Comparison of ENCODE assay signal across 27 cellular contexts in genomic region chrX:78522601-78523000, GRCh38.
A peak's percentile ranks its signal among the peaks of the same experiment; 100 is the strongest.
DNase-seq lines count a peak whose midpoint lies in the region; ATAC-seq, FAIRE-seq and TF ChIP-seq lines count a peak whose summit lies in the region.
"Had no signal": no experiment of that assay in that cellular context is flagged by ENCODE, and none has a peak within 500 bp of the region (broad histone marks: within the 10 kb centered on the region; RNA-seq: fewer than 3 reads in every experiment).

No MANE protein-coding gene starts in this region.

- H3K9me3 ChIP-seq in mammary epithelial cell (replicated peaks; ENCODE audit: insufficient read depth, low read length) (peaks cover 3% of the 10 kb centered on the region), H1 (ENCODE audit: insufficient read depth in 2 of 2, low read depth in 1 of 2, low read length in 1 of 2) (no peaks in the 10 kb centered on the region), gastroesophageal sphincter (no peaks in the 10 kb centered on the region)
- H3K9me3 ChIP-seq: BE2C, HAP-1 had no signal

- no peak overlapping the region for H4K5ac ChIP-seq in H1 (ENCODE audit: insufficient read length, low read depth, low read length)

- H2AK5ac ChIP-seq in H1 (ENCODE audit: low read depth, low read length) = no peak overlapping the region

- no peaks in the 10 kb centered on the region for H3K27me3 Mint-ChIP-seq in MCF 10A (ENCODE audit: insufficient read depth, unreplicated experiment)
- H3K27me3 Mint-ChIP-seq: CD4-positive, alpha-beta T cell had no signal

- H2BK20ac ChIP-seq in H1 (ENCODE audit: low read length) = no peak overlapping the region

- no peak overlapping the region for H3K4me2 ChIP-seq in mammary epithelial cell (ENCODE audit: insufficient read depth, low read depth, low read length)
- no peak overlapping the region for H3K4me2 ChIP-seq in H1 (ENCODE audit: insufficient read depth in 1 of 2, low read depth in 2 of 2, low read length in 2 of 2)
- H3K4me2 ChIP-seq: BLaER1 treated with 17β-estradiol and CSF1 and Interleukin-3, amounts not matched to agents 10 nM and 100 nM; GM23338 had no signal

- no peak overlapping the region for H3K4me3 Mint-ChIP-seq in MCF 10A (ENCODE audit: unreplicated experiment)
- H3K4me3 Mint-ChIP-seq: CD14-positive monocyte; CD4-positive, alpha-beta T cell; CD8-positive, alpha-beta memory T cell; GM23338; HFFc6 had no signal

- POLR2A ChIA-PET in MCF 10A (lab: Yijun Ruan, JAX) (no interaction called here), H1 (lab: Charles Lee; ENCODE audit: partially characterized antibody) (no interaction called here)

- H2BK5ac ChIP-seq in H1 (ENCODE audit: low read depth, low read length) = no peak overlapping the region

- TF ChIP-seq CTCF in mammary epithelial cell (conservative IDR thresholded peaks at IDR 0.05 in 1 of 2, IDR thresholded peaks at IDR 0.05 in 1 of 2; ENCODE audit: extremely low read depth in 1 of 2, insufficient read depth in 1 of 2, low read depth in 1 of 2, low read length in 2 of 2) (no peak), MCF 10A (IDR thresholded peaks at IDR 0.05; ENCODE audit: unreplicated experiment) (no peak), H1 (IDR thresholded peaks at IDR 0.05; ENCODE audit: control extremely low read depth in 1 of 3, insufficient read depth in 1 of 3, low read depth in 1 of 3, low read length in 3 of 3) (no peak), foreskin keratinocyte (conservative IDR thresholded peaks at IDR 0.05) (no peak), gastroesophageal sphincter (IDR thresholded peaks at IDR 0.05) (no peak)

- TF ChIP-seq EP300 in H1 (IDR thresholded peaks at IDR 0.05; ENCODE audit: borderline replicate concordance in 1 of 2, low read depth in 2 of 2, low read length in 2 of 2) (no peak), gastroesophageal sphincter (IDR thresholded peaks at IDR 0.05) (no peak)

- H3K4ac ChIP-seq in H1 (replicated peaks; ENCODE audit: insufficient read length, low read depth, low read length) = no peak overlapping the region

- H2BK15ac ChIP-seq in H1 (ENCODE audit: low read length) = no peak overlapping the region

- in situ Hi-C loops in mammary epithelial cell (cut with MboI; ENCODE audit: low sequenced_read_pairs in 2 of 2) = no loop called here

- ATAC-seq in foreskin keratinocyte (peak; percentile 35), GM21786 (IDR thresholded peaks at IDR 0.05; ENCODE audit: unreplicated experiment) (no peak), gastroesophageal sphincter (no peak)
- ATAC-seq: GM12878, GM23338 had no signal

- H3K79me2 ChIP-seq in mammary epithelial cell (ENCODE audit: insufficient read depth, low read length) = no peaks in the 10 kb centered on the region
- H3K79me2 ChIP-seq in H1 (ENCODE audit: control insufficient read depth in 1 of 2, insufficient read depth in 2 of 2, low read length in 2 of 2) = no peaks in the 10 kb centered on the region

- no peak overlapping the region for H3K56ac ChIP-seq in H1 (replicated peaks; ENCODE audit: insufficient read length, low read depth, low read length)

- H2BK120ac ChIP-seq in H1 (replicated peaks; ENCODE audit: low read depth, low read length) = no peak overlapping the region

- no peak overlapping the region for H3K14ac ChIP-seq in H1 (ENCODE audit: insufficient read length)

- H3K36me3 Mint-ChIP-seq in MCF 10A (ENCODE audit: insufficient read depth, unreplicated experiment) = no peaks in the 10 kb centered on the region
- H3K36me3 Mint-ChIP-seq: CD14-positive monocyte; CD8-positive, alpha-beta memory T cell had no signal

- no peaks in the 10 kb centered on the region for H3K27me3 ChIP-seq in mammary epithelial cell (ENCODE audit: insufficient read depth, low read length)
- no peaks in the 10 kb centered on the region for H3K27me3 ChIP-seq in H1 (replicated peaks in 1 of 4; ENCODE audit: control insufficient read depth in 3 of 4, extremely low read depth in 1 of 4, insufficient read depth in 3 of 4, low read length in 3 of 4)
- H3K27me3 ChIP-seq in foreskin keratinocyte = no peaks in the 10 kb centered on the region
- no peaks in the 10 kb centered on the region for H3K27me3 ChIP-seq in gastroesophageal sphincter
- H3K27me3 ChIP-seq: BE2C had no signal

- CTCF ChIA-PET in mammary epithelial cell (lab: Charles Lee; ENCODE audit: low non-redundant PET) (no interaction called here), MCF 10A (lab: Yijun Ruan, JAX) (no interaction called here), H1 (lab: Charles Lee; ENCODE audit: partially characterized antibody) (no interaction called here)

- BruUV-seq in mammary epithelial cell (replicated peaks; lab: Mats Ljungman, UMichigan) (no TSS peak), MCF 10A (replicated peaks; lab: Mats Ljungman, UMichigan) (no TSS peak)

- no peak overlapping the region for H3K9ac ChIP-seq in mammary epithelial cell (ENCODE audit: insufficient read depth, low read length)
- no peak overlapping the region for H3K9ac ChIP-seq in H1 (replicated peaks in 1 of 4; ENCODE audit: extremely low read depth in 1 of 4, low read depth in 3 of 4, low read length in 3 of 4)
- H3K9ac ChIP-seq: BLaER1 treated with 17β-estradiol and CSF1 and Interleukin-3, amounts not matched to agents 10 nM and 100 nM had no signal

- H3K4me3 ChIP-seq in mammary epithelial cell (replicated peaks in 1 of 3; ENCODE audit: insufficient read depth in 1 of 3, low read depth in 2 of 3, low read length in 3 of 3) = no peak overlapping the region
- H3K4me3 ChIP-seq in H1 (ENCODE audit: extremely low read depth in 1 of 4, insufficient read depth in 2 of 4, low read depth in 3 of 4, low read length in 4 of 4) = no peak overlapping the region
- H3K4me3 ChIP-seq in gastroesophageal sphincter = no peak overlapping the region
- H3K4me3 ChIP-seq: BLaER1 treated with 17β-estradiol and CSF1 and Interleukin-3, amounts not matched to agents 10 nM and 100 nM; GM12878; GM23338; HAP-1 had no signal

- no peaks in the 10 kb centered on the region for H3K36me3 ChIP-seq in mammary epithelial cell (ENCODE audit: insufficient read depth, low read length)
- no peaks in the 10 kb centered on the region for H3K36me3 ChIP-seq in H1 (ENCODE audit: control insufficient read depth in 2 of 4, insufficient read depth in 4 of 4, low read length in 3 of 4)
- H3K36me3 ChIP-seq in gastroesophageal sphincter = no peaks in the 10 kb centered on the region
- H3K36me3 ChIP-seq: BE2C; BLaER1 treated with 17β-estradiol and CSF1 and Interleukin-3, amounts not matched to agents 10 nM and 100 nM; HAP-1 had no signal

- H3K27ac ChIP-seq in mammary epithelial cell (ENCODE audit: insufficient read depth, low read depth, low read length) (no peak overlapping the region), H1 (ENCODE audit: low read depth, low read length) (no peak overlapping the region), foreskin keratinocyte (peak overlapping the region; percentile 71), gastroesophageal sphincter (no peak overlapping the region)
- H3K27ac ChIP-seq: 22Rv1; BLaER1 treated with 17β-estradiol and CSF1 and Interleukin-3, amounts not matched to agents 10 nM and 100 nM had no signal

- no peaks in the 10 kb centered on the region for H3K79me1 ChIP-seq in H1 (ENCODE audit: low read depth, low read length)

- H4K8ac ChIP-seq in H1 (ENCODE audit: extremely low read depth, insufficient read depth, low read length) = no peak overlapping the region

- H3K18ac ChIP-seq in H1 (ENCODE audit: extremely low read depth, low read length) = no peak overlapping the region

- DNase-seq in mammary epithelial cell (peak; percentile 6), MCF 10A (ENCODE audit: unreplicated experiment) (no peak), NCI-H526 treated with DMSO at 0.1 percent for 48 hours (lab: John Stamatoyannopoulos, UW) (peak; percentile 19), H1 (ENCODE audit: low read depth in 1 of 2, low spot score in 2 of 2) (no peak), foreskin keratinocyte (peak; percentile 35 to 58), globus pallidus (ENCODE audit: low spot score) (no peak)
- DNase-seq: ACHN; AML-193; BE2C; CD4-positive, alpha-beta T cell; CD8-positive, alpha-beta memory T cell; DMS 273 treated with DMSO at 0.1 percent for 48 hours; DMS79; EL; GDM1; HFFc6 had no signal

- FAIRE-seq in H1 (lab: Jason Lieb, UNC) = peak; percentile 58
- FAIRE-seq: A204.1, D721Med, GM12878, H54 had no signal

- WGBS in mammary epithelial cell (ENCODE audit: low coverage, missing lambda C conversion rate) = 35% methylated on average over 2 of the region's 2 CpGs
- 94 to 100% methylated on average over 1 of the region's 2 CpGs for WGBS in H1 (ENCODE audit: extremely low coverage in 1 of 2, insufficient coverage in 1 of 2, insufficient read length in 1 of 2, insufficient replicate concordance in 2 of 2, low coverage in 1 of 2, low lambda C conversion rate in 2 of 2, missing lambda C conversion rate in 1 of 2), 2 experiments
- WGBS in gastroesophageal sphincter (ENCODE audit: low coverage in 1 of 2), 2 donors = 77% methylated on average over 2 of the region's 2 CpGs; no CpG with 5 or more reads in 1 of the 2 donors

- intact Hi-C loops in mammary epithelial cell (cut with micrococcal nuclease) (no loop called here), MCF 10A (cut with micrococcal nuclease) (no loop called here)

- peaks cover 8% of the 10 kb centered on the region for H3K9me3 Mint-ChIP-seq in MCF 10A (ENCODE audit: unreplicated experiment)
- H3K9me3 Mint-ChIP-seq: CD4-positive, alpha-beta T cell; CD8-positive, alpha-beta memory T cell; GM23338; HFFc6 had no signal

- H2AFZ ChIP-seq in mammary epithelial cell (ENCODE audit: low read depth, low read length) (no peak overlapping the region), H1 (ENCODE audit: low read length) (no peak overlapping the region)
- H2AFZ ChIP-seq: GM23338 had no signal

- H3K4me1 Mint-ChIP-seq in MCF 10A (ENCODE audit: insufficient read depth, unreplicated experiment) = no peaks in the 10 kb centered on the region
- H3K4me1 Mint-ChIP-seq: CD14-positive monocyte had no signal

- no peak for TF ChIP-seq RAD21 in H1 (IDR thresholded peaks at IDR 0.05 in 1 of 2, conservative IDR thresholded peaks at IDR 0.05 in 1 of 2; ENCODE audit: low read depth in 2 of 2, low read length in 2 of 2)

- no peak overlapping the region for H3K23ac ChIP-seq in H1 (ENCODE audit: insufficient read length)

- no peak for TF ChIP-seq POLR2A in H1 (IDR thresholded peaks at IDR 0.05; ENCODE audit: control extremely low read depth in 1 of 2, low read depth in 2 of 2, low read length in 2 of 2)
- TF ChIP-seq POLR2A in gastroesophageal sphincter (IDR thresholded peaks at IDR 0.05) = no peak

- no peak overlapping the region for H3K27ac Mint-ChIP-seq in MCF 10A (ENCODE audit: low read depth, unreplicated experiment)
- H3K27ac Mint-ChIP-seq: CD14-positive monocyte; CD4-positive, alpha-beta T cell; CD8-positive, alpha-beta memory T cell; GM23338; HFFc6 had no signal

- dilution Hi-C loops in mammary epithelial cell (cut with HindIII; ENCODE audit: low sequenced_read_pairs) = no loop called here

- no peak overlapping the region for H2BK12ac ChIP-seq in H1 (ENCODE audit: low read depth, low read length)

- H4K91ac ChIP-seq in H1 (replicated peaks; ENCODE audit: insufficient read length, low read length) = no peak overlapping the region

- no peaks in the 10 kb centered on the region for H3K4me1 ChIP-seq in mammary epithelial cell (ENCODE audit: insufficient read depth, low read length)
- peaks cover 0 to 3% (median 0%) of the 10 kb centered on the region in 4 experiments; a peak in 1 of 7 replicates for H3K4me1 ChIP-seq in H1 (replicated peaks in 1 of 4; ENCODE audit: control insufficient read depth in 3 of 4, insufficient read depth in 4 of 4, low read length in 3 of 4)
- H3K4me1 ChIP-seq in foreskin keratinocyte = peaks cover 23% of the 10 kb centered on the region
- no peaks in the 10 kb centered on the region for H3K4me1 ChIP-seq in gastroesophageal sphincter
- H3K4me1 ChIP-seq: BE2C; BLaER1 treated with 17β-estradiol and CSF1 and Interleukin-3, amounts not matched to agents 10 nM and 100 nM; HAP-1 had no signal

- H3K23me2 ChIP-seq in H1 (ENCODE audit: low read depth, low read length) = no peaks in the 10 kb centered on the region

- no peaks in the 10 kb centered on the region for H4K20me1 ChIP-seq in mammary epithelial cell (ENCODE audit: insufficient read depth, low read length)
- H4K20me1 ChIP-seq in H1 (replicated peaks in 1 of 2; ENCODE audit: control insufficient read depth in 1 of 2, insufficient read depth in 2 of 2, low read length in 2 of 2) = no peaks in the 10 kb centered on the region

Comparison
In these comparisons a context has a peak if more than half of its experiments do, and no peak if none do; other contexts are left out.
1. DNase-seq: peak in mammary epithelial cell (single experiment), NCI-H526 treated with DMSO at 0.1 percent for 48 hours (single experiment) and foreskin keratinocyte (2 of 2); none in MCF 10A (single experiment), H1 (0 of 2) and globus pallidus (single experiment).